33 cellular contexts compared by ENCODE assay signal in the genomic region with DNA sequence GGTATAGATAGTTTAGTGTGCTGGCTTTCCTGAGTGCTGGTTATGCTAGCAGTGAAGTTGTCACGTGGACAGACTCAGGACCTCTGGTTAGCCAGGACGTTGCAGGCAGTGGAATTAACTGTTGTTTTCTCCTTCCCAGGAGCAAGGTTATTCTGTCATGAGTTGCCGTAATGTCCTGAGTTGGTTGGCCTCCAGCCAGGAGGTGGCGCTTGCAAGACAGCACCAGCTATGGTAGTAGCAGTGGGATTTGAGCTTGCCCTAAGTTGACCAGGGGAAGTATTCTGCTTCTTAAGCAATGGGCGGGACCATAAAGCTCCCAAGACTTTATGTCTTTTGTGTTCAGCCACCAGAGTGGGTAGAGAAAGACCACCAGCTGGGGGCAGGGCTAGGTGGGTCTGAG.
DNase-seq lines count a peak whose midpoint lies in the region; TF ChIP-seq lines count a peak whose summit lies in the region.
"Had no signal": no experiment of that assay in that cellular context is flagged by ENCODE, and none has a peak within 500 bp of the region (broad histone marks: within the 10 kb centered on the region; RNA-seq: fewer than 3 reads in every experiment).

No MANE protein-coding gene starts in this region.

- H3K9ac ChIP-seq in H9 (ENCODE audit: extremely low read depth, insufficient read length, low read length) (no peak overlapping the region), SK-N-SH (no peak overlapping the region)
- H3K9ac ChIP-seq: BLaER1 treated with 17β-estradiol and CSF1 and Interleukin-3, amounts not matched to agents 10 nM and 100 nM had no signal

- H3K79me1 ChIP-seq in H9 (ENCODE audit: insufficient read depth, low read depth, low read length, poor library complexity, severe bottlenecking) = no peaks in the 10 kb centered on the region

- H3K27me3 Mint-ChIP-seq in H9 (ENCODE audit: low read depth) = no peaks in the 10 kb centered on the region
- no peaks in the 10 kb centered on the region for H3K27me3 Mint-ChIP-seq in activated CD4-positive, alpha-beta memory T cell treated with anti-CD3 and anti-CD28 coated beads, Interleukin-2, amount 10 ng/mL, durations not matched to agents 7 days and 5 days
- H3K27me3 Mint-ChIP-seq: activated CD8-positive, alpha-beta T cell treated with anti-CD3 and anti-CD28 coated beads for 36 hours; natural killer cell treated with Interleukin-12 subunit alpha and Interleukin-12 subunit beta and Interleukin-15 and Interleukin-18, amount 100 ng/mL, for 72 hours; stimulated activated memory B cell treated with anti-CD40 and anti-IgM and Interleukin-4, amounts not matched to agents 10 μg/mL and 1 μg/mL and 100 μg/mL, for 72 hours had no signal

- no peak overlapping the region for H3T11ph ChIP-seq in H9 (ENCODE audit: low read length)

- H2AFZ ChIP-seq in H9 (ENCODE audit: low read length) = no peak overlapping the region
- H2AFZ ChIP-seq in SK-N-SH (ENCODE audit: low read depth) = no peak overlapping the region

- H3K23ac ChIP-seq in H9 (ENCODE audit: insufficient read length, low read depth, low read length) = no peak overlapping the region

- H4K91ac ChIP-seq in H9 (ENCODE audit: insufficient read length, low read depth, low read length) = no peak overlapping the region

- no peak for TF ChIP-seq EP300 in SK-N-SH (IDR thresholded peaks at IDR 0.05; ENCODE audit: borderline replicate concordance in 1 of 2, low read depth in 1 of 2, low read length in 1 of 2)

- CTCF ChIA-PET in SK-N-SH (lab: Yijun Ruan, JAX) = interaction anchor here (1.0 to 1.9 kb wide), 2 partner anchors 20 to 48 kb away, joined by 3 to 7 read pairs; no protein-coding TSS in a partner anchor
- CTCF ChIA-PET in activated CD4-positive, alpha-beta memory T cell treated with anti-CD3 and anti-CD28 coated beads, Interleukin-2, amount 10 ng/mL, durations not matched to agents 7 days and 5 days (lab: Charles Lee) = no interaction called here

- no peak overlapping the region for H2BK5ac ChIP-seq in H9 (ENCODE audit: insufficient read length, low read length)

- no peaks in the 10 kb centered on the region for H3K36me3 Mint-ChIP-seq in H9 (ENCODE audit: insufficient read depth in 1 of 3, low read depth in 3 of 3)
- H3K36me3 Mint-ChIP-seq in activated CD4-positive, alpha-beta memory T cell treated with anti-CD3 and anti-CD28 coated beads, Interleukin-2, amount 10 ng/mL, durations not matched to agents 7 days and 5 days (ENCODE audit: low read depth) = no peaks in the 10 kb centered on the region
- H3K36me3 Mint-ChIP-seq: stimulated activated memory B cell treated with anti-CD40 and anti-IgM and Interleukin-4, amounts not matched to agents 10 μg/mL and 1 μg/mL and 100 μg/mL, for 72 hours had no signal

- H2BK120ac ChIP-seq in H9 (ENCODE audit: low read depth, low read length, poor library complexity, severe bottlenecking) = no peak overlapping the region

- no peak for TF ChIP-seq RAD21 in SK-N-SH (IDR thresholded peaks at IDR 0.05; ENCODE audit: low read length)

- H3K4me1 ChIP-seq in H9 (ENCODE audit: insufficient read depth, low read length) = no peaks in the 10 kb centered on the region
- no peaks in the 10 kb centered on the region for H3K4me1 ChIP-seq in SK-N-SH (ENCODE audit: control insufficient read depth in 1 of 2, insufficient read depth in 2 of 2, low read depth in 1 of 2, low read length in 1 of 2)
- H3K4me1 ChIP-seq: esophagus squamous epithelium, foreskin keratinocyte had no signal

- no peak overlapping the region for H2BK15ac ChIP-seq in H9 (ENCODE audit: low read depth, low read length)

- H3K27ac ChIP-seq in H9 (ENCODE audit: insufficient read length, low read depth, low read length) (no peak overlapping the region), SK-N-SH (ENCODE audit: low read depth in 2 of 2, low read length in 1 of 2) (no peak overlapping the region)
- H3K27ac ChIP-seq: BLaER1 treated with 17β-estradiol and CSF1 and Interleukin-3, amounts not matched to agents 10 nM and 100 nM; esophagus squamous epithelium; foreskin keratinocyte; SK-N-MC had no signal

- DNase-seq in GM06990 (ENCODE audit: extremely low read depth, insufficient read length) = no peak
- peak; percentile 50 for DNase-seq in H9
- peak; percentile 5 for DNase-seq in RPMI8226
- DNase-seq in iPS DF 19.7 (ENCODE audit: low read depth, low spot score) = peak; percentile 7
- no peak for DNase-seq in T1000 (lab: John Stamatoyannopoulos, UW)
- DNase-seq in SK-N-SH = no peak
- no peak for DNase-seq in activated CD4-positive, alpha-beta memory T cell treated with anti-CD3 and anti-CD28 coated beads, Interleukin-2, amount 10 ng/mL, durations not matched to agents 7 days and 5 days
- DNase-seq: activated CD4-positive, CD25-positive, alpha-beta regulatory T cell treated with anti-CD3 and anti-CD28 coated beads, Interleukin-2, amount 50 U/mL, for 72 hours; activated CD8-positive, alpha-beta memory T cell treated with anti-CD3 and anti-CD28 coated beads, Interleukin-2, amount 50 U/mL, for 48 hours; activated CD8-positive, alpha-beta T cell treated with anti-CD3 and anti-CD28 coated beads for 36 hours; activated naive CD4-positive, alpha-beta T cell treated with Interleukin-2 at 50 U/mL for 16 hours; central memory CD4-positive, alpha-beta T cell; COR-L47; cortex of kidney; DMS79; esophagus squamous epithelium; foreskin keratinocyte; GF-D8; head of caudate nucleus; KBM-7; MM.1S; NCI-H1417; NCI-H2029 treated with DMSO at 0.1 percent for 48 hours; NCI-H345; OCI-M1; substantia nigra; trophoblast cell had no signal

- no peak overlapping the region for H2BK12ac ChIP-seq in H9 (ENCODE audit: insufficient read length, low read depth, low read length)

- no peaks in the 10 kb centered on the region for H3K23me2 ChIP-seq in H9 (ENCODE audit: insufficient read length, low read depth, low read length, poor library complexity, severe bottlenecking)

- WGBS in H9 (ENCODE audit: extremely low coverage, insufficient read length, low lambda C conversion rate) = no CpG with 5 or more reads among the region's 5 CpGs
- WGBS in SK-N-SH (ENCODE audit: low lambda C conversion rate) = 43% methylated on average over 5 of the region's 5 CpGs

- no peaks in the 10 kb centered on the region for H4K20me1 ChIP-seq in H9 (ENCODE audit: control insufficient read depth, insufficient read depth, insufficient read length)
- no peaks in the 10 kb centered on the region for H4K20me1 ChIP-seq in SK-N-SH (ENCODE audit: insufficient read depth)
- H4K20me1 ChIP-seq: BLaER1 treated with 17β-estradiol and CSF1 and Interleukin-3, amounts not matched to agents 10 nM and 100 nM had no signal

- H3K9me3 ChIP-seq in H9 (ENCODE audit: control insufficient read depth, low read depth, low read length) = no peaks in the 10 kb centered on the region
- H3K9me3 ChIP-seq in SK-N-SH = no peaks in the 10 kb centered on the region
- H3K9me3 ChIP-seq: BLaER1 treated with 17β-estradiol and CSF1 and Interleukin-3, amounts not matched to agents 10 nM and 100 nM; esophagus squamous epithelium; mucosa of descending colon had no signal

- no peaks in the 10 kb centered on the region for H3K4me1 Mint-ChIP-seq in H9
- no peaks in the 10 kb centered on the region for H3K4me1 Mint-ChIP-seq in activated CD4-positive, alpha-beta memory T cell treated with anti-CD3 and anti-CD28 coated beads, Interleukin-2, amount 10 ng/mL, durations not matched to agents 7 days and 5 days
- H3K4me1 Mint-ChIP-seq: stimulated activated memory B cell treated with anti-CD40 and anti-IgM and Interleukin-4, amounts not matched to agents 10 μg/mL and 1 μg/mL and 100 μg/mL, for 72 hours had no signal

- POLR2A ChIA-PET in SK-N-SH (lab: Yijun Ruan, JAX) = no interaction called here
- POLR2A ChIA-PET in activated CD4-positive, alpha-beta memory T cell treated with anti-CD3 and anti-CD28 coated beads, Interleukin-2, amount 10 ng/mL, durations not matched to agents 7 days and 5 days (lab: Charles Lee) = no interaction called here

- no peak overlapping the region for H3K4me2 ChIP-seq in H9 (ENCODE audit: insufficient read depth, insufficient read length, low read length)
- no peak overlapping the region for H3K4me2 ChIP-seq in SK-N-SH
- H3K4me2 ChIP-seq: BLaER1 treated with 17β-estradiol and CSF1 and Interleukin-3, amounts not matched to agents 10 nM and 100 nM had no signal

- no peak overlapping the region for H3K4ac ChIP-seq in H9 (ENCODE audit: low read depth, low read length)

- no peaks in the 10 kb centered on the region for H3K36me3 ChIP-seq in GM06990 (ENCODE audit: control insufficient read depth, insufficient read depth, low read length)
- no peaks in the 10 kb centered on the region for H3K36me3 ChIP-seq in SK-N-SH (replicated peaks in 1 of 2; ENCODE audit: control insufficient read depth in 1 of 2, insufficient read depth in 2 of 2, low read length in 1 of 2)
- H3K36me3 ChIP-seq: BLaER1 treated with 17β-estradiol and CSF1 and Interleukin-3, amounts not matched to agents 10 nM and 100 nM; esophagus squamous epithelium had no signal

- H3F3A ChIP-seq in SK-N-SH (replicated peaks; ENCODE audit: insufficient read depth) = no peaks in the 10 kb centered on the region

- H3K56ac ChIP-seq in H9 (ENCODE audit: insufficient read length, low read depth, low read length) = no peak overlapping the region

- H3K27me3 ChIP-seq in GM06990 (replicated peaks; ENCODE audit: control insufficient read depth, insufficient read depth, low read length) (no peaks in the 10 kb centered on the region), H9 (ENCODE audit: insufficient read depth, low read length) (no peaks in the 10 kb centered on the region), SK-N-SH (ENCODE audit: insufficient read depth) (no peaks in the 10 kb centered on the region)
- H3K27me3 ChIP-seq: BLaER1 treated with 17β-estradiol and CSF1 and Interleukin-3, amounts not matched to agents 10 nM and 100 nM; esophagus squamous epithelium; foreskin keratinocyte had no signal

- no peak overlapping the region for H2AK5ac ChIP-seq in H9 (ENCODE audit: insufficient read length, low read length)

- no peak overlapping the region for H3K4me3 ChIP-seq in GM06990 (replicated peaks; ENCODE audit: low read depth, low read length)
- H3K4me3 ChIP-seq in SK-N-SH (ENCODE audit: low read depth in 2 of 2, low read length in 1 of 2) = no peak overlapping the region
- H3K4me3 ChIP-seq: BLaER1 treated with 17β-estradiol and CSF1 and Interleukin-3, amounts not matched to agents 10 nM and 100 nM; esophagus squamous epithelium; mucosa of descending colon; SK-N-MC had no signal

- H3K4me3 Mint-ChIP-seq in H9 = no peak overlapping the region
- H3K4me3 Mint-ChIP-seq in activated CD4-positive, alpha-beta memory T cell treated with anti-CD3 and anti-CD28 coated beads, Interleukin-2, amount 10 ng/mL, durations not matched to agents 7 days and 5 days = no peak overlapping the region
- H3K4me3 Mint-ChIP-seq: activated CD8-positive, alpha-beta T cell treated with anti-CD3 and anti-CD28 coated beads for 36 hours; activated T-helper 1 cell treated with anti-CD3 and anti-CD28 coated beads, Interleukin-12 subunit alpha, Interleukin-12 subunit beta, Interleukin-2, Interleukin-4 antibody, amounts not matched to agents 30 ng/mL and 10 ng/mL and 1 ng/mL, durations not matched to agents 14 hours and 24 hours and 36 hours; natural killer cell treated with Interleukin-12 subunit alpha and Interleukin-12 subunit beta and Interleukin-15 and Interleukin-18, amount 100 ng/mL, for 72 hours; stimulated activated memory B cell treated with anti-CD40 and anti-IgM and Interleukin-4, amounts not matched to agents 10 μg/mL and 1 μg/mL and 100 μg/mL, for 72 hours had no signal

- no peak overlapping the region for H3K18ac ChIP-seq in H9 (ENCODE audit: insufficient read length, low read depth, low read length)

- H3K79me2 ChIP-seq in H9 (ENCODE audit: insufficient read depth, low read length) = no peaks in the 10 kb centered on the region
- no peaks in the 10 kb centered on the region for H3K79me2 ChIP-seq in SK-N-SH (ENCODE audit: insufficient read depth)

- TF ChIP-seq CTCF in GM06990 (IDR thresholded peaks at IDR 0.05; ENCODE audit: insufficient read depth, low read length, poor library complexity, severe bottlenecking) (peak; percentile 20), H9 (conservative IDR thresholded peaks at IDR 0.05) (peak; percentile 50; the same call in 2 of the 3 replicates), SK-N-SH (IDR thresholded peaks at IDR 0.05) (no peak)

- no peak overlapping the region for H4K8ac ChIP-seq in H9 (replicated peaks; ENCODE audit: insufficient read length, low read depth, low read length)

- no peaks in the 10 kb centered on the region for H3K9me2 ChIP-seq in SK-N-SH

- no peak overlapping the region; a peak in 1 of 7 replicates for H3K27ac Mint-ChIP-seq in H9
- H3K27ac Mint-ChIP-seq in activated CD4-positive, alpha-beta memory T cell treated with anti-CD3 and anti-CD28 coated beads, Interleukin-2, amount 10 ng/mL, durations not matched to agents 7 days and 5 days = no peak overlapping the region
- H3K27ac Mint-ChIP-seq: activated CD8-positive, alpha-beta T cell treated with anti-CD3 and anti-CD28 coated beads for 36 hours; activated T-helper 1 cell treated with anti-CD3 and anti-CD28 coated beads, Interleukin-12 subunit alpha, Interleukin-12 subunit beta, Interleukin-2, Interleukin-4 antibody, amounts not matched to agents 30 ng/mL and 10 ng/mL and 1 ng/mL, durations not matched to agents 14 hours and 24 hours and 36 hours; natural killer cell treated with Interleukin-12 subunit alpha and Interleukin-12 subunit beta and Interleukin-15 and Interleukin-18, amount 100 ng/mL, for 72 hours; stimulated activated memory B cell treated with anti-CD40 and anti-IgM and Interleukin-4, amounts not matched to agents 10 μg/mL and 1 μg/mL and 100 μg/mL, for 72 hours had no signal

- H3K9me3 Mint-ChIP-seq in H9 = no peaks in the 10 kb centered on the region
- no peaks in the 10 kb centered on the region for H3K9me3 Mint-ChIP-seq in activated CD4-positive, alpha-beta memory T cell treated with anti-CD3 and anti-CD28 coated beads, Interleukin-2, amount 10 ng/mL, durations not matched to agents 7 days and 5 days
- H3K9me3 Mint-ChIP-seq: activated T-helper 1 cell treated with anti-CD3 and anti-CD28 coated beads, Interleukin-12 subunit alpha, Interleukin-12 subunit beta, Interleukin-2, Interleukin-4 antibody, amounts not matched to agents 30 ng/mL and 10 ng/mL and 1 ng/mL, durations not matched to agents 14 hours and 24 hours and 36 hours had no signal

- H4K5ac ChIP-seq in H9 (ENCODE audit: insufficient read length, low read depth, low read length) = no peak overlapping the region

- no peak overlapping the region for H2BK20ac ChIP-seq in H9 (ENCODE audit: low read depth, low read length, poor library complexity, severe bottlenecking)

- no peak overlapping the region for H3K14ac ChIP-seq in H9 (ENCODE audit: insufficient read depth, low read length)

Comparison
In these comparisons a context has a peak if more than half of its experiments do, and no peak if none do; other contexts are left out.
1. DNase-seq: peak in H9 (single experiment), RPMI8226 (single experiment) and iPS DF 19.7 (single experiment); none in GM06990 (single experiment), T1000 (single experiment), SK-N-SH (single experiment) and activated CD4-positive, alpha-beta memory T cell treated with anti-CD3 and anti-CD28 coated beads, Interleukin-2, amount 10 ng/mL, durations not matched to agents 7 days and 5 days (single experiment).